25 cellular contexts compared by ENCODE assay signal in the genomic region with DNA sequence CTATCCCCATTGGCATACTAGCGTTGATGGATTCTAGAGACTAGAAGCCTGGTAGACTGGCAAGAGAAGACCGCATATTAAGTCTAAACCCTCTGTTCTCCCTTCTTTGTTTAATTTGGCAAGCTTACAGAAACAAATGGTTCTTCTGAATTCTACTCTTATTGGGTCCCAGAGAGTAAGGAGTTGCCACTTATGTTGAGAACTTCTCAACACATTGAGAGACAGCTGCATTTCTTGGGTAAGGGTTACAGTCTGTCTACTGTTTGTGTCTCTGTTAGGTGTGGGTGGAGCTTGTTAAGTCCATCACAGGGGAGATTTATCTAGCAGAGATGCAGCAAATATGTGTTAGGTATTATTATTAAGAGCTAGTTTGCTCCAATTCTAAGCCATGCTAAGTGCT.
"Had no signal": no experiment of that assay in that cellular context is flagged by ENCODE, and none has a peak within 500 bp of the region (broad histone marks: within the 10 kb centered on the region; RNA-seq: fewer than 3 reads in every experiment).

No MANE protein-coding gene starts in this region.

- H3K27ac Mint-ChIP-seq: activated CD4-positive, alpha-beta memory T cell treated with anti-CD3 and anti-CD28 coated beads, Interleukin-2, amount 10 ng/mL, durations not matched to agents 7 days and 5 days; activated CD8-positive, alpha-beta memory T cell treated with anti-CD3 and anti-CD28 coated beads, Interleukin-2, amount 10 ng/mL, durations not matched to agents 7 days and 5 days; activated naive CD4-positive, alpha-beta T cell treated with anti-CD3 and anti-CD28 coated beads, Interleukin-2, amount 10 ng/mL, durations not matched to agents 7 days and 5 days; activated naive CD8-positive, alpha-beta T cell; activated naive CD8-positive, alpha-beta T cell treated with anti-CD3 and anti-CD28 coated beads, Interleukin-2, amount 50 U/mL, for 24 hours had no signal

- DNase-seq: activated CD4-positive, alpha-beta memory T cell treated with anti-CD3 and anti-CD28 coated beads, Interleukin-2, amount 10 ng/mL, durations not matched to agents 7 days and 5 days; activated CD4-positive, alpha-beta T cell treated with anti-CD3 and anti-CD28 coated beads for 1 hour; activated CD4-positive, alpha-beta T cell treated with anti-CD3 and anti-CD28 coated beads for 48 hours; activated CD4-positive, CD25-positive, alpha-beta regulatory T cell; activated CD8-positive, alpha-beta memory T cell treated with anti-CD3 and anti-CD28 coated beads for 24 hours; activated CD8-positive, alpha-beta memory T cell treated with anti-CD3 and anti-CD28 coated beads, Interleukin-2, amount 10 ng/mL, durations not matched to agents 7 days and 5 days; activated CD8-positive, alpha-beta memory T cell treated with anti-CD3 and anti-CD28 coated beads, Interleukin-2, amount 50 U/mL, for 48 hours; activated effector memory CD4-positive, alpha-beta T cell treated with Interleukin-2 at 50 U/mL for 16 hours; activated naive CD4-positive, alpha-beta T cell treated with anti-CD3 and anti-CD28 coated beads, Interleukin-2, amount 10 ng/mL, durations not matched to agents 7 days and 5 days; activated naive CD8-positive, alpha-beta T cell treated with anti-CD3 and anti-CD28 coated beads, Interleukin-2, amount 50 U/mL, for 24 hours; activated T-cell treated with anti-CD3 and anti-CD28 coated beads, Interleukin-2, amount 50 U/mL, for 48 hours; anterior cingulate cortex; brain microvascular endothelial cell; central memory CD4-positive, alpha-beta T cell; NCI-H1694 treated with DMSO at 0.1 percent for 48 hours; NCI-H2029 treated with DMSO at 0.1 percent for 48 hours; NCI-H2107; NCI-H345; SHP77; SJCRH30; T1000; WERI-Rb-1 had no signal

- H3K9me3 ChIP-seq: SJCRH30 had no signal

- H3K27me3 ChIP-seq: brain microvascular endothelial cell had no signal

- H3K4me1 Mint-ChIP-seq: activated CD4-positive, alpha-beta memory T cell treated with anti-CD3 and anti-CD28 coated beads, Interleukin-2, amount 10 ng/mL, durations not matched to agents 7 days and 5 days; activated CD8-positive, alpha-beta memory T cell treated with anti-CD3 and anti-CD28 coated beads, Interleukin-2, amount 10 ng/mL, durations not matched to agents 7 days and 5 days; activated naive CD4-positive, alpha-beta T cell treated with anti-CD3 and anti-CD28 coated beads, Interleukin-2, amount 10 ng/mL, durations not matched to agents 7 days and 5 days; activated naive CD8-positive, alpha-beta T cell treated with anti-CD3 and anti-CD28 coated beads, Interleukin-2, amount 50 U/mL, for 24 hours had no signal

- ATAC-seq: activated CD8-positive, alpha-beta memory T cell treated with anti-CD3 and anti-CD28 coated beads, Interleukin-2, amount 10 ng/mL, durations not matched to agents 7 days and 5 days; activated naive CD8-positive, alpha-beta T cell treated with anti-CD3 and anti-CD28 coated beads, Interleukin-2, amount 50 U/mL, for 24 hours; Panc1 had no signal

- H3K4me3 ChIP-seq: SJCRH30, SK-N-MC had no signal

- H3K4me1 ChIP-seq: SJCRH30 had no signal

- H3K27me3 Mint-ChIP-seq: activated CD4-positive, alpha-beta memory T cell treated with anti-CD3 and anti-CD28 coated beads, Interleukin-2, amount 10 ng/mL, durations not matched to agents 7 days and 5 days; activated CD8-positive, alpha-beta memory T cell treated with anti-CD3 and anti-CD28 coated beads, Interleukin-2, amount 10 ng/mL, durations not matched to agents 7 days and 5 days; activated naive CD4-positive, alpha-beta T cell treated with anti-CD3 and anti-CD28 coated beads, Interleukin-2, amount 10 ng/mL, durations not matched to agents 7 days and 5 days; activated naive CD8-positive, alpha-beta T cell treated with anti-CD3 and anti-CD28 coated beads, Interleukin-2, amount 50 U/mL, for 24 hours had no signal

- H3K36me3 Mint-ChIP-seq: activated CD8-positive, alpha-beta memory T cell treated with anti-CD3 and anti-CD28 coated beads, Interleukin-2, amount 10 ng/mL, durations not matched to agents 7 days and 5 days; activated naive CD4-positive, alpha-beta T cell treated with anti-CD3 and anti-CD28 coated beads, Interleukin-2, amount 10 ng/mL, durations not matched to agents 7 days and 5 days; activated naive CD8-positive, alpha-beta T cell had no signal

- H3K4me3 Mint-ChIP-seq: activated CD4-positive, alpha-beta memory T cell treated with anti-CD3 and anti-CD28 coated beads, Interleukin-2, amount 10 ng/mL, durations not matched to agents 7 days and 5 days; activated CD8-positive, alpha-beta memory T cell treated with anti-CD3 and anti-CD28 coated beads, Interleukin-2, amount 10 ng/mL, durations not matched to agents 7 days and 5 days; activated naive CD4-positive, alpha-beta T cell treated with anti-CD3 and anti-CD28 coated beads, Interleukin-2, amount 10 ng/mL, durations not matched to agents 7 days and 5 days; activated naive CD8-positive, alpha-beta T cell; activated naive CD8-positive, alpha-beta T cell treated with anti-CD3 and anti-CD28 coated beads, Interleukin-2, amount 50 U/mL, for 24 hours had no signal

- H3K9me3 Mint-ChIP-seq: activated CD4-positive, alpha-beta memory T cell treated with anti-CD3 and anti-CD28 coated beads, Interleukin-2, amount 10 ng/mL, durations not matched to agents 7 days and 5 days; activated naive CD4-positive, alpha-beta T cell treated with anti-CD3 and anti-CD28 coated beads, Interleukin-2, amount 10 ng/mL, durations not matched to agents 7 days and 5 days; activated naive CD8-positive, alpha-beta T cell treated with anti-CD3 and anti-CD28 coated beads, Interleukin-2, amount 50 U/mL, for 24 hours had no signal

- H3K27ac ChIP-seq: brain microvascular endothelial cell, SJCRH30, SK-N-MC, WERI-Rb-1 had no signal

- H3K36me3 ChIP-seq: brain microvascular endothelial cell, SJCRH30, WERI-Rb-1 had no signal
